ENCODE assay signal across 1 cellular context in genomic region chr4:171929477-171929876, GRCh38.
TF ChIP-seq lines count a peak whose summit lies in the region.

No MANE protein-coding gene starts in this region.

TF ChIP-seq in H1, 55 proteins besides CTCF, POLR2A, EP300 and RAD21:
- TF ChIP-seq SUZ12 (IDR thresholded peaks at IDR 0.05; ENCODE audit: low read length) = no peak
- TF ChIP-seq CHD1 (IDR thresholded peaks at IDR 0.05; ENCODE audit: low read depth, low read length) = no peak
- TF ChIP-seq RBBP5 (IDR thresholded peaks at IDR 0.05; ENCODE audit: borderline replicate concordance, low read depth, low read length) = no peak
